3 cellular contexts compared by ENCODE assay signal in genomic region chr1:1438531-1439381, GRCh38.
TF ChIP-seq lines count a peak whose summit lies in the region.

No MANE protein-coding gene starts in this region.

TF ChIP-seq in SK-N-SH, 30 proteins besides CTCF, POLR2A, EP300 and RAD21:
- TF ChIP-seq JUND (IDR thresholded peaks at IDR 0.05) (no peak), FOXM1 (IDR thresholded peaks at IDR 0.05; ENCODE audit: low read depth) (no peak), MEF2A (IDR thresholded peaks at IDR 0.05; ENCODE audit: borderline replicate concordance, low read depth) (no peak), ZBTB33 (IDR thresholded peaks at IDR 0.05; ENCODE audit: borderline replicate concordance, low read depth) (no peak)
- TF ChIP-seq, protein P1, sequence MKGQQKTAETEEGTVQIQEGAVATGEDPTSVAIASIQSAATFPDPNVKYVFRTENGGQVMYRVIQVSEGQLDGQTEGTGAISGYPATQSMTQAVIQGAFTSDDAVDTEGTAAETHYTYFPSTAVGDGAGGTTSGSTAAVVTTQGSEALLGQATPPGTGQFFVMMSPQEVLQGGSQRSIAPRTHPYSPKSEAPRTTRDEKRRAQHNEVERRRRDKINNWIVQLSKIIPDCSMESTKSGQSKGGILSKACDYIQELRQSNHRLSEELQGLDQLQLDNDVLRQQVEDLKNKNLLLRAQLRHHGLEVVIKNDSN (IDR thresholded peaks at IDR 0.05; ENCODE audit: borderline replicate concordance, low read depth): no peak

TF ChIP-seq in SK-N-SH treated with all-trans-retinoic acid at 6 μM for 48 hours, 23 proteins besides CTCF, POLR2A, EP300 and RAD21:
- TF ChIP-seq ESRRG (CRISPR knock-in tag; IDR thresholded peaks at IDR 0.05) (no peak), BACH2 (CRISPR knock-in tag; IDR thresholded peaks at IDR 0.05; ENCODE audit: borderline replicate concordance) (no peak), CSDC2 (CRISPR knock-in tag; IDR thresholded peaks at IDR 0.05) (no peak), TCF4 (CRISPR knock-in tag; IDR thresholded peaks at IDR 0.05; ENCODE audit: borderline replicate concordance) (no peak), POU6F1 (CRISPR knock-in tag; IDR thresholded peaks at IDR 0.05; ENCODE audit: borderline replicate concordance, low read depth) (no peak), ISL1 (CRISPR knock-in tag; IDR thresholded peaks at IDR 0.05) (no peak), RARB (CRISPR knock-in tag; IDR thresholded peaks at IDR 0.05) (no peak), ZNF70 (CRISPR knock-in tag; IDR thresholded peaks at IDR 0.05) (no peak), ARNTL (CRISPR knock-in tag; IDR thresholded peaks at IDR 0.05; ENCODE audit: borderline replicate concordance, low read depth) (no peak)
- TF ChIP-seq, protein P2, sequence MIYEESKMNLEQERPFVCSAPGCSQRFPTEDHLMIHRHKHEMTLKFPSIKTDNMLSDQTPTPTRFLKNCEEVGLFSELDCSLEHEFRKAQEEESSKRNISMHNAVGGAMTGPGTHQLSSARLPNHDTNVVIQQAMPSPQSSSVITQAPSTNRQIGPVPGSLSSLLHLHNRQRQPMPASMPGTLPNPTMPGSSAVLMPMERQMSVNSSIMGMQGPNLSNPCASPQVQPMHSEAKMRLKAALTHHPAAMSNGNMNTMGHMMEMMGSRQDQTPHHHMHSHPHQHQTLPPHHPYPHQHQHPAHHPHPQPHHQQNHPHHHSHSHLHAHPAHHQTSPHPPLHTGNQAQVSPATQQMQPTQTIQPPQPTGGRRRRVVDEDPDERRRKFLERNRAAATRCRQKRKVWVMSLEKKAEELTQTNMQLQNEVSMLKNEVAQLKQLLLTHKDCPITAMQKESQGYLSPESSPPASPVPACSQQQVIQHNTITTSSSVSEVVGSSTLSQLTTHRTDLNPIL (CRISPR knock-in tag; IDR thresholded peaks at IDR 0.05; ENCODE audit: low read depth): no peak
- TF ChIP-seq, protein P3, sequence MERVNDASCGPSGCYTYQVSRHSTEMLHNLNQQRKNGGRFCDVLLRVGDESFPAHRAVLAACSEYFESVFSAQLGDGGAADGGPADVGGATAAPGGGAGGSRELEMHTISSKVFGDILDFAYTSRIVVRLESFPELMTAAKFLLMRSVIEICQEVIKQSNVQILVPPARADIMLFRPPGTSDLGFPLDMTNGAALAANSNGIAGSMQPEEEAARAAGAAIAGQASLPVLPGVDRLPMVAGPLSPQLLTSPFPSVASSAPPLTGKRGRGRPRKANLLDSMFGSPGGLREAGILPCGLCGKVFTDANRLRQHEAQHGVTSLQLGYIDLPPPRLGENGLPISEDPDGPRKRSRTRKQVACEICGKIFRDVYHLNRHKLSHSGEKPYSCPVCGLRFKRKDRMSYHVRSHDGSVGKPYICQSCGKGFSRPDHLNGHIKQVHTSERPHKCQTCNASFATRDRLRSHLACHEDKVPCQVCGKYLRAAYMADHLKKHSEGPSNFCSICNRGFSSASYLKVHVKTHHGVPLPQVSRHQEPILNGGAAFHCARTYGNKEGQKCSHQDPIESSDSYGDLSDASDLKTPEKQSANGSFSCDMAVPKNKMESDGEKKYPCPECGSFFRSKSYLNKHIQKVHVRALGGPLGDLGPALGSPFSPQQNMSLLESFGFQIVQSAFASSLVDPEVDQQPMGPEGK (CRISPR knock-in tag; IDR thresholded peaks at IDR 0.05; ENCODE audit: borderline replicate concordance): no peak

TF ChIP-seq in K562, 482 proteins besides CTCF, POLR2A, EP300 and RAD21:
- TF ChIP-seq, protein P1 (CRISPR knock-in tag; IDR thresholded peaks at IDR 0.05): no peak
- TF ChIP-seq ZNF175 (CRISPR knock-in tag; IDR thresholded peaks at IDR 0.05; ENCODE audit: low read depth): no peak
- TF ChIP-seq BCOR (IDR thresholded peaks at IDR 0.05): no peak
- TF ChIP-seq TCF7 (IDR thresholded peaks at IDR 0.05; ENCODE audit: borderline replicate concordance): no peak
- no peak for TF ChIP-seq ZNF253 (CRISPR knock-in tag; conservative IDR thresholded peaks at IDR 0.05)
- peak; percentile 80 for TF ChIP-seq ZBTB33 (CRISPR knock-in tag; IDR thresholded peaks at IDR 0.05)
